Comparison of ENCODE assay signal across 29 cellular contexts in the genomic region with DNA sequence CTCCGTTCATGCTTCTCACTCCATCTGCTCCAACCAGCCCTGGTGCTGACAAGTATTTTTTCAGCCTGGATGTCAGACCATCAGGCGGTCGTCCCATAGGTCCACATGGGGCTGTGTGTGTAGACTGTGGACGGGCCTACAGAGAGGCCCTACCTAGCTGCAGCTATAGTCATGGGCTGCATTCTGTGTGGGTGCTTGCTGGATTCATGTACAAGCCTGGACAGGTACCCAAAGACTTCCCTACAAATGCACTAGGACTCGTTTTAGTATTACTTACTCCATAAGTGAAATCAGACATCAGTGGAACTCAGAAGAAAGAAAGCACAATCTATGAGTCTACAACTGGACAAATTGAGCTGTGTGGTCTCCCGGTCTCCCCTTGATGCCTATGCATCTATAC.
DNase-seq lines count a peak whose midpoint lies in the region; ATAC-seq, FAIRE-seq and TF ChIP-seq lines count a peak whose summit lies in the region.
"Had no signal": no experiment of that assay in that cellular context is flagged by ENCODE, and none has a peak within 500 bp of the region (broad histone marks: within the 10 kb centered on the region; RNA-seq: fewer than 3 reads in every experiment).

No MANE protein-coding gene starts in this region.

- ATAC-seq in GM21528 (IDR thresholded peaks at IDR 0.05; ENCODE audit: low FRiP score, unreplicated experiment): no peak
- ATAC-seq: PC-3 had no signal

- H4K20me1 ChIP-seq in keratinocyte (ENCODE audit: control insufficient read depth, extremely low read depth, insufficient read depth, low read length): no peaks in the 10 kb centered on the region

- H3K36me3 ChIP-seq in keratinocyte (ENCODE audit: control insufficient read depth in 2 of 2, extremely low read depth in 1 of 2, insufficient read depth in 2 of 2, low read length in 2 of 2): no peaks in the 10 kb centered on the region
- H3K36me3 ChIP-seq: BE2C had no signal

- H3K27me3 ChIP-seq in keratinocyte (ENCODE audit: control insufficient read depth, extremely low read depth, insufficient read depth, low read length): no peaks in the 10 kb centered on the region
- H3K27me3 ChIP-seq: BE2C had no signal

- no peak for TF ChIP-seq CTCF in keratinocyte (optimal IDR thresholded peaks at IDR 0.05 in 1 of 3, IDR thresholded peaks at IDR 0.05 in 1 of 3, conservative IDR thresholded peaks at IDR 0.05 in 1 of 3; ENCODE audit: extremely low read depth in 1 of 3, insufficient read depth in 2 of 3, low read length in 3 of 3)

- dilution Hi-C loops in keratinocyte (cut with MboI; ENCODE audit: extremely low pct_ligation_motif_present, low sequenced_read_pairs): no loop called here

- no peak overlapping the region for H3K4me3 ChIP-seq in keratinocyte (ENCODE audit: control insufficient read depth in 2 of 3, extremely low read depth in 1 of 3, insufficient read depth in 2 of 3, low read depth in 1 of 3, low read length in 3 of 3)

- H3K4me1 ChIP-seq in keratinocyte (ENCODE audit: control insufficient read depth, extremely low read depth, insufficient read depth, low read length): peaks cover 10% of the 10 kb centered on the region

- no peaks in the 10 kb centered on the region for H3K79me2 ChIP-seq in keratinocyte (ENCODE audit: control insufficient read depth, insufficient read depth, low read length)

- peak; percentile 88 for FAIRE-seq in keratinocyte (lab: Jason Lieb, UNC)
- FAIRE-seq: GM12892, H1, HTR-8/SVneo had no signal

- peak overlapping the region; percentile 85 for H2AFZ ChIP-seq in keratinocyte (ENCODE audit: control insufficient read depth, low read length)

- H3K9ac ChIP-seq in keratinocyte (ENCODE audit: control insufficient read depth, extremely low read depth, insufficient read depth, low read length): no peak overlapping the region

- in situ Hi-C loops in G401 (cut with HindIII; ENCODE audit: low sequenced_read_pairs): no loop called here

- DNase-seq in G401 (ENCODE audit: low spot score): peak; percentile 45
- DNase-seq in NCI-H1694 treated with DMSO at 0.1 percent for 48 hours (lab: John Stamatoyannopoulos, UW): peak; percentile 72
- peak; percentile 35 for DNase-seq in cerebellar cortex (ENCODE audit: low spot score)
- DNase-seq in keratinocyte (ENCODE audit: low read depth, low spot score): no peak
- DNase-seq in foreskin melanocyte: no peak
- no peak for DNase-seq in HuH-7 (ENCODE audit: low spot score)
- no peak for DNase-seq in NCI-H510A treated with DMSO at 0.1 percent for 48 hours (lab: John Stamatoyannopoulos, UW)
- DNase-seq: 8988T; ACHN; BE2C; CD8-positive, alpha-beta memory T cell; DMS 273 treated with DMSO at 0.1 percent for 48 hours; DMS79; EL; GF-D8; KG1; NCI-H1048; NCI-H1417; NCI-H187; NCI-H2107; NCI-H524 treated with DMSO at 0.1 percent for 48 hours; NCI-H82; NK-92 treated with Interleukin-12 subunit alpha and Interleukin-12 subunit beta, amount 100 ng/mL, for 24 hours; PC-3; SHP77 had no signal

- peak overlapping the region; percentile 30 for H3K4me2 ChIP-seq in keratinocyte (ENCODE audit: control insufficient read depth, extremely low read depth, insufficient read depth, low read depth, low read length)

- no peak overlapping the region for H3K27ac ChIP-seq in keratinocyte (ENCODE audit: control insufficient read depth, insufficient read depth, low read length)

- no peaks in the 10 kb centered on the region for H3K9me1 ChIP-seq in keratinocyte (ENCODE audit: control insufficient read depth, extremely low read depth, insufficient read depth, low read length)

- H3K9me3 ChIP-seq in keratinocyte (ENCODE audit: control insufficient read depth, low read depth, low read length): no peaks in the 10 kb centered on the region
- H3K9me3 ChIP-seq: BE2C had no signal

Comparison
In these comparisons a context has a peak if more than half of its experiments do, and no peak if none do; other contexts are left out.
1. DNase-seq: peak in G401 (single experiment), NCI-H1694 treated with DMSO at 0.1 percent for 48 hours (single experiment) and cerebellar cortex (single experiment); none in keratinocyte (single experiment), foreskin melanocyte (single experiment), HuH-7 (single experiment) and NCI-H510A treated with DMSO at 0.1 percent for 48 hours (single experiment).